ENCODE assay signal across 29 cellular contexts in genomic region chr22:22927196-22927887, GRCh38. TPM values are rescaled to one million over a fixed set of nuclear protein-coding genes. Genes with fewer than 3 reads are reported as not detected.
DNase-seq lines count a peak whose midpoint lies in the region; ATAC-seq, FAIRE-seq and TF ChIP-seq lines count a peak whose summit lies in the region.
"Had no signal": no experiment of that assay in that cellular context is flagged by ENCODE, and none has a peak within 500 bp of the region (broad histone marks: within the 10 kb centered on the region; RNA-seq: fewer than 3 reads in every experiment).

No MANE protein-coding gene starts in this region.

- H3K9ac ChIP-seq in astrocyte (ENCODE audit: low read length) = no peak overlapping the region

- no peaks in the 10 kb centered on the region for H3K36me3 ChIP-seq in astrocyte (ENCODE audit: insufficient read depth, low read length)
- H3K36me3 ChIP-seq: esophagus squamous epithelium, gastrocnemius medialis, right lobe of liver, tibial nerve had no signal

- peak overlapping the region; percentile 71 for H3K27ac Mint-ChIP-seq in activated CD4-positive, alpha-beta T cell treated with anti-CD3 and anti-CD28 coated beads, Interleukin-2, amount 10 ng/mL, durations not matched to agents 7 days and 5 days
- H3K27ac Mint-ChIP-seq in activated CD4-positive, alpha-beta T cell treated with anti-CD3 and anti-CD28 coated beads for 36 hours = no peak overlapping the region
- H3K27ac Mint-ChIP-seq in IgD-negative memory B cell (peak overlapping the region; percentile 66 to 96 (median 75)), astrocyte (ENCODE audit: unreplicated experiment) (peak overlapping the region; percentile 69)
- peak overlapping the region; percentile 81 for H3K27ac Mint-ChIP-seq in stimulated activated effector memory CD8-positive, alpha-beta T cell treated with anti-CD3 and anti-CD28 coated beads, Interleukin-12 subunit alpha, Interleukin-12 subunit beta, amount 100 ng/mL, for 72 hours
- no peak overlapping the region for H3K27ac Mint-ChIP-seq in stimulated activated naive CD8-positive, alpha-beta T cell treated with anti-CD3 and anti-CD28 coated beads, Interleukin-15, amount 100 ng/mL, for 72 hours
- H3K27ac Mint-ChIP-seq: activated naive CD4-positive, alpha-beta T cell treated with anti-CD3 and anti-CD28 coated beads for 36 hours had no signal

- no peaks in the 10 kb centered on the region for H3K27me3 ChIP-seq in astrocyte (ENCODE audit: insufficient read depth, low read length)
- H3K27me3 ChIP-seq: gastrocnemius medialis, right lobe of liver, tibial nerve had no signal

- ATAC-seq in activated CD4-positive, alpha-beta T cell treated with anti-CD3 and anti-CD28 coated beads for 36 hours = no peak
- ATAC-seq in stimulated activated effector memory CD8-positive, alpha-beta T cell treated with anti-CD3 and anti-CD28 coated beads, Interleukin-12 subunit alpha, Interleukin-12 subunit beta, amount 100 ng/mL, for 72 hours = no peak
- no peak for ATAC-seq in HG02642 (IDR thresholded peaks at IDR 0.05; ENCODE audit: poor library complexity, unreplicated experiment)
- ATAC-seq in stimulated activated naive CD8-positive, alpha-beta T cell treated with anti-CD3 and anti-CD28 coated beads, Interleukin-15, amount 100 ng/mL, for 72 hours = no peak
- ATAC-seq: gastrocnemius medialis, right lobe of liver had no signal

- H3K9me3 Mint-ChIP-seq in activated CD4-positive, alpha-beta T cell treated with anti-CD3 and anti-CD28 coated beads, Interleukin-2, amount 10 ng/mL, durations not matched to agents 7 days and 5 days = no peaks in the 10 kb centered on the region
- H3K9me3 Mint-ChIP-seq in activated CD4-positive, alpha-beta T cell treated with anti-CD3 and anti-CD28 coated beads for 36 hours (ENCODE audit: low read depth) = no peaks in the 10 kb centered on the region
- H3K9me3 Mint-ChIP-seq in IgD-negative memory B cell = no peaks in the 10 kb centered on the region
- no peaks in the 10 kb centered on the region for H3K9me3 Mint-ChIP-seq in astrocyte (ENCODE audit: unreplicated experiment)
- H3K9me3 Mint-ChIP-seq in stimulated activated effector memory CD8-positive, alpha-beta T cell treated with anti-CD3 and anti-CD28 coated beads, Interleukin-12 subunit alpha, Interleukin-12 subunit beta, amount 100 ng/mL, for 72 hours = no peaks in the 10 kb centered on the region
- no peaks in the 10 kb centered on the region for H3K9me3 Mint-ChIP-seq in stimulated activated naive CD8-positive, alpha-beta T cell treated with anti-CD3 and anti-CD28 coated beads, Interleukin-15, amount 100 ng/mL, for 72 hours
- H3K9me3 Mint-ChIP-seq: activated naive CD4-positive, alpha-beta T cell treated with anti-CD3 and anti-CD28 coated beads for 36 hours had no signal

- POLR2A ChIA-PET in activated CD4-positive, alpha-beta T cell treated with anti-CD3 and anti-CD28 coated beads, Interleukin-2, amount 10 ng/mL, durations not matched to agents 7 days and 5 days (lab: Charles Lee) = no interaction called here
- POLR2A ChIA-PET in activated CD4-positive, alpha-beta T cell treated with anti-CD3 and anti-CD28 coated beads for 36 hours (lab: Charles Lee) = no interaction called here

- no peaks in the 10 kb centered on the region for H3K36me3 Mint-ChIP-seq in activated CD4-positive, alpha-beta T cell treated with anti-CD3 and anti-CD28 coated beads, Interleukin-2, amount 10 ng/mL, durations not matched to agents 7 days and 5 days (ENCODE audit: low read depth)
- no peaks in the 10 kb centered on the region for H3K36me3 Mint-ChIP-seq in activated CD4-positive, alpha-beta T cell treated with anti-CD3 and anti-CD28 coated beads for 36 hours (ENCODE audit: low read depth)
- no peaks in the 10 kb centered on the region for H3K36me3 Mint-ChIP-seq in IgD-negative memory B cell
- H3K36me3 Mint-ChIP-seq in astrocyte (ENCODE audit: low read depth, unreplicated experiment) = no peaks in the 10 kb centered on the region
- H3K36me3 Mint-ChIP-seq in stimulated activated effector memory CD8-positive, alpha-beta T cell treated with anti-CD3 and anti-CD28 coated beads, Interleukin-12 subunit alpha, Interleukin-12 subunit beta, amount 100 ng/mL, for 72 hours = no peaks in the 10 kb centered on the region

- H3K79me2 ChIP-seq in astrocyte (ENCODE audit: insufficient read depth, low read length) = no peaks in the 10 kb centered on the region

- H3K9me3 ChIP-seq in astrocyte (ENCODE audit: insufficient read depth, low read depth, low read length) = no peaks in the 10 kb centered on the region
- H3K9me3 ChIP-seq: esophagus squamous epithelium, gastrocnemius medialis, right lobe of liver, tibial nerve had no signal

- CTCF ChIA-PET in activated CD4-positive, alpha-beta T cell treated with anti-CD3 and anti-CD28 coated beads, Interleukin-2, amount 10 ng/mL, durations not matched to agents 7 days and 5 days (lab: Charles Lee) = no interaction called here
- CTCF ChIA-PET in activated CD4-positive, alpha-beta T cell treated with anti-CD3 and anti-CD28 coated beads for 36 hours (lab: Charles Lee) = no interaction called here

- FAIRE-seq in astrocyte (lab: Jason Lieb, UNC) = no peak
- FAIRE-seq: H54, islet of Langerhans had no signal

- TF ChIP-seq CTCF in astrocyte (IDR thresholded peaks at IDR 0.05; ENCODE audit: insufficient read depth, low read depth, low read length) = no peak

- H3K4me1 Mint-ChIP-seq in activated CD4-positive, alpha-beta T cell treated with anti-CD3 and anti-CD28 coated beads, Interleukin-2, amount 10 ng/mL, durations not matched to agents 7 days and 5 days = peaks cover 56% of the 10 kb centered on the region
- H3K4me1 Mint-ChIP-seq in activated CD4-positive, alpha-beta T cell treated with anti-CD3 and anti-CD28 coated beads for 36 hours = peaks cover 10% of the 10 kb centered on the region
- H3K4me1 Mint-ChIP-seq in IgD-negative memory B cell (peaks cover 47 to 68% (median 63%) of the 10 kb centered on the region in 3 donors), astrocyte (ENCODE audit: low read depth, unreplicated experiment) (peaks cover 13% of the 10 kb centered on the region)
- H3K4me1 Mint-ChIP-seq in stimulated activated effector memory CD8-positive, alpha-beta T cell treated with anti-CD3 and anti-CD28 coated beads, Interleukin-12 subunit alpha, Interleukin-12 subunit beta, amount 100 ng/mL, for 72 hours = peaks cover 42% of the 10 kb centered on the region
- H3K4me1 Mint-ChIP-seq in stimulated activated naive CD8-positive, alpha-beta T cell treated with anti-CD3 and anti-CD28 coated beads, Interleukin-15, amount 100 ng/mL, for 72 hours = peaks cover 32% of the 10 kb centered on the region

- H3K4me3 ChIP-seq in astrocyte (ENCODE audit: insufficient read depth, low read depth, low read length) = no peak overlapping the region
- H3K4me3 ChIP-seq: coronary artery, esophagus squamous epithelium, gastrocnemius medialis, lung, right lobe of liver, tibial nerve had no signal

- H2AFZ ChIP-seq in astrocyte (ENCODE audit: low read depth, low read length) = no peak overlapping the region

- peaks cover 6% of the 10 kb centered on the region for H3K27me3 Mint-ChIP-seq in activated CD4-positive, alpha-beta T cell treated with anti-CD3 and anti-CD28 coated beads, Interleukin-2, amount 10 ng/mL, durations not matched to agents 7 days and 5 days
- no peaks in the 10 kb centered on the region for H3K27me3 Mint-ChIP-seq in activated CD4-positive, alpha-beta T cell treated with anti-CD3 and anti-CD28 coated beads for 36 hours
- H3K27me3 Mint-ChIP-seq in IgD-negative memory B cell = peaks cover 8% of the 10 kb centered on the region
- peaks cover 43% of the 10 kb centered on the region for H3K27me3 Mint-ChIP-seq in astrocyte (ENCODE audit: low read depth, unreplicated experiment)
- H3K27me3 Mint-ChIP-seq in stimulated activated naive CD8-positive, alpha-beta T cell treated with anti-CD3 and anti-CD28 coated beads, Interleukin-15, amount 100 ng/mL, for 72 hours = peaks cover 14% of the 10 kb centered on the region

- H3K4me1 ChIP-seq in astrocyte (ENCODE audit: insufficient read depth, low read length) = peaks cover 5% of the 10 kb centered on the region
- H3K4me1 ChIP-seq: gastrocnemius medialis, right lobe of liver had no signal

- H4K20me1 ChIP-seq in astrocyte (ENCODE audit: insufficient read depth, low read length) = no peaks in the 10 kb centered on the region

- intact Hi-C loops in activated CD4-positive, alpha-beta T cell treated with anti-CD3 and anti-CD28 coated beads for 36 hours (cut with DNase I, micrococcal nuclease) = no loop called here

- no peak overlapping the region for H3K27ac ChIP-seq in astrocyte (ENCODE audit: low read depth, low read length)
- H3K27ac ChIP-seq: coronary artery, esophagus squamous epithelium, gastrocnemius medialis, HL-60, right lobe of liver, tibial nerve had no signal

- H3K4me3 Mint-ChIP-seq in activated CD4-positive, alpha-beta T cell treated with anti-CD3 and anti-CD28 coated beads, Interleukin-2, amount 10 ng/mL, durations not matched to agents 7 days and 5 days = no peak overlapping the region
- H3K4me3 Mint-ChIP-seq in activated CD4-positive, alpha-beta T cell treated with anti-CD3 and anti-CD28 coated beads for 36 hours = no peak overlapping the region
- H3K4me3 Mint-ChIP-seq in IgD-negative memory B cell (peak overlapping the region in 2 of 4 donors; percentile 83 to 90), astrocyte (ENCODE audit: unreplicated experiment) (no peak overlapping the region)
- H3K4me3 Mint-ChIP-seq in stimulated activated effector memory CD8-positive, alpha-beta T cell treated with anti-CD3 and anti-CD28 coated beads, Interleukin-12 subunit alpha, Interleukin-12 subunit beta, amount 100 ng/mL, for 72 hours = no peak overlapping the region
- no peak overlapping the region for H3K4me3 Mint-ChIP-seq in stimulated activated naive CD8-positive, alpha-beta T cell treated with anti-CD3 and anti-CD28 coated beads, Interleukin-15, amount 100 ng/mL, for 72 hours
- H3K4me3 Mint-ChIP-seq: activated naive CD4-positive, alpha-beta T cell treated with anti-CD3 and anti-CD28 coated beads for 36 hours had no signal

- no peak overlapping the region for H3K4me2 ChIP-seq in astrocyte (ENCODE audit: low read length)

- DNase-seq in activated CD4-positive, alpha-beta T cell treated with anti-CD3 and anti-CD28 coated beads, Interleukin-2, amount 10 ng/mL, durations not matched to agents 7 days and 5 days = no peak
- no peak for DNase-seq in activated CD4-positive, alpha-beta T cell treated with anti-CD3 and anti-CD28 coated beads for 36 hours
- DNase-seq in astrocyte (ENCODE audit: low read depth) (no peak), NCI-H128 (lab: John Stamatoyannopoulos, UW; ENCODE audit: unreplicated experiment) (no peak)
- DNase-seq in stimulated activated effector memory CD8-positive, alpha-beta T cell treated with anti-CD3 and anti-CD28 coated beads, Interleukin-12 subunit alpha, Interleukin-12 subunit beta, amount 100 ng/mL, for 72 hours (ENCODE audit: low spot score in 2 of 2) = no peak
- no peak for DNase-seq in stimulated activated naive CD8-positive, alpha-beta T cell treated with anti-CD3 and anti-CD28 coated beads, Interleukin-15, amount 100 ng/mL, for 72 hours
- DNase-seq: 8988T; activated CD4-positive, alpha-beta T cell treated with anti-CD3 and anti-CD28 coated beads for 1 hour; activated naive CD4-positive, alpha-beta T cell treated with anti-CD3 and anti-CD28 coated beads for 36 hours; activated T-cell treated with anti-CD3 and anti-CD28 coated beads, Interleukin-2, amount 50 U/mL, for 48 hours; amygdala; esophagus squamous epithelium; gastrocnemius medialis; GF-D8; hypothalamus; NCI-H1092; NCI-H1930; right lobe of liver; Right ventricle myocardium superior; SW 1271 had no signal

RNA-seq across cellular contexts. Expression of gene IGLL5, which starts 39.7 kb away (rescaled TPM):
- not detected for total RNA-seq in activated CD4-positive, alpha-beta T cell treated with anti-CD3 and anti-CD28 coated beads, Interleukin-2, amount 10 ng/mL, durations not matched to agents 7 days and 5 days
- total RNA-seq in activated CD4-positive, alpha-beta T cell treated with anti-CD3 and anti-CD28 coated beads for 36 hours = not detected
- polyA plus RNA-seq in IgD-negative memory B cell = 195 TPM
- total RNA-seq in astrocyte = not detected in 2 replicates
- total RNA-seq: activated CD8-positive, alpha-beta memory T cell treated with anti-CD3 and anti-CD28 coated beads for 36 hours; activated naive CD4-positive, alpha-beta T cell treated with anti-CD3 and anti-CD28 coated beads for 36 hours; Right ventricle myocardium superior had no signal

Comparison
In these comparisons a context has a peak if more than half of its experiments do, and no peak if none do; other contexts are left out.
1. H3K27ac Mint-ChIP-seq: peak in activated CD4-positive, alpha-beta T cell treated with anti-CD3 and anti-CD28 coated beads, Interleukin-2, amount 10 ng/mL, durations not matched to agents 7 days and 5 days (single experiment), IgD-negative memory B cell (3 of 3), astrocyte (single experiment) and stimulated activated effector memory CD8-positive, alpha-beta T cell treated with anti-CD3 and anti-CD28 coated beads, Interleukin-12 subunit alpha, Interleukin-12 subunit beta, amount 100 ng/mL, for 72 hours (single experiment); none in activated CD4-positive, alpha-beta T cell treated with anti-CD3 and anti-CD28 coated beads for 36 hours (single experiment) and stimulated activated naive CD8-positive, alpha-beta T cell treated with anti-CD3 and anti-CD28 coated beads, Interleukin-15, amount 100 ng/mL, for 72 hours (0 of 2).